Comparison of ENCODE assay signal across 8 cellular contexts in the genomic region with DNA sequence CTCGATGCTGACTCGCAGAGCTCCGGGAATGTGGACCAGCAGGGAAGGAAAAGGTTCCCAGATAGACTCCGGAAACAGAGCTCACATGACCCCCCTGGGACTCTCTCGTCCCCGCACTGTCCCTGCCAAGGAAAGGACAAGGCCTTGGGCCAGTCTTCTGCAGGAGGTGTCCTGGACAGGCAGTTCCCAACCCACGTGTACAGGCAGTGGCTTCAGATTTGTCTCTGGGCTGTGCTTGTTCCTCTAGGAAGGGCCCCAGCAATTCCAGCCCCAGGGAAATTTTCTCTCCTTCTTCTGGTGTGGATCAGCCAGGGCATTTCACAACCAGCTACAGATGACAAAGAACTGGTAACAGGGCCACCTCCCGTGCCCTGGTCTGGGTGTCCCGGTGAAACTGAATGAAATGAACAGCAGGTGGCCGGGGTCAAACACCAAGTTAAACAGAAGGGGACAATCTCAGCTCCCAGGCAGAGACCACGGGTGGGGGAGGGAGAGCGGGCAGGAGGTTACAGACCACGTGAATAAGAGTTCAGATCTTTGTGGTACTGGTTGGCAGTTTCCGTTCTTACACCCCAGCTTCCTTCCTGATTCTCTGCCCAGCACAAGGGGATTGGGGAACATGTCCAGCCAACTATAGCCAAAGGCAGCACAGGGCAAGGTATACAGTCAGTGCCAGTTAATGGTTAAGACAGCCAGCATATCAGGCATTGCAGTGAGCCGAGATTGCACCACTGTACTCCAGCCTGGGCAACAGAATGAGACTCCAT. TPM values are rescaled to one million over a fixed set of nuclear protein-coding genes. Genes with fewer than 3 reads are reported as not detected.
A peak's percentile ranks its signal among the peaks of the same experiment; 100 is the strongest.
DNase-seq lines count a peak whose midpoint lies in the region; ATAC-seq and TF ChIP-seq lines count a peak whose summit lies in the region.

No MANE protein-coding gene starts in this region.

- ATAC-seq in left ventricle myocardium superior, result peak; percentile 70
- no peak for ATAC-seq in GM21423 (IDR thresholded peaks at IDR 0.05; ENCODE audit: unreplicated experiment)
- ATAC-seq in GM21515 (IDR thresholded peaks at IDR 0.05; ENCODE audit: unreplicated experiment), result no peak

- H3K27ac Mint-ChIP-seq in IgD-negative memory B cell, result peak overlapping the region; percentile 81 to 93 (median 92)
- no peak overlapping the region for H3K27ac Mint-ChIP-seq in HFFc6

- H3K9me3 Mint-ChIP-seq in IgD-negative memory B cell, result no peaks in the 10 kb centered on the region
- no peaks in the 10 kb centered on the region for H3K9me3 Mint-ChIP-seq in HFFc6

- intact Hi-C loops in left ventricle myocardium superior (cut with micrococcal nuclease), result no loop called here

- DNase-seq in activated CD4-positive, alpha-beta T cell treated with anti-CD3 and anti-CD28 coated beads, Interleukin-2, amount 50 U/mL, for 48 hours, result peak; percentile 71 to 79
- DNase-seq in left ventricle myocardium superior (peak; percentile 68), HFFc6 (no peak), NCI-H524 treated with DMSO at 0.1 percent for 48 hours (lab: John Stamatoyannopoulos, UW) (no peak)
- peak; percentile 11 for DNase-seq in stimulated activated naive CD4-positive, alpha-beta T cell treated with Interleukin-2 at 50 U/mL for 16 hours (lab: John Stamatoyannopoulos, UW)

- H3K36me3 Mint-ChIP-seq in IgD-negative memory B cell (peaks cover 2% of the 10 kb centered on the region), HFFc6 (ENCODE audit: low read depth) (no peaks in the 10 kb centered on the region)

- no peak; the same call in 1 of the 2 replicates for TF ChIP-seq CTCF in HFFc6 (IDR thresholded peaks at IDR 0.05)

- peak overlapping the region in 3 of 4 donors; percentile 30 to 86 (median 74) for H3K4me3 Mint-ChIP-seq in IgD-negative memory B cell
- H3K4me3 Mint-ChIP-seq in HFFc6, result no peak overlapping the region

- H3K27me3 Mint-ChIP-seq in IgD-negative memory B cell (no peaks in the 10 kb centered on the region), HFFc6 (ENCODE audit: insufficient read depth) (no peaks in the 10 kb centered on the region; the same call in 1 of the 2 replicates)

- H3K4me1 Mint-ChIP-seq in IgD-negative memory B cell (peaks cover 46 to 76% (median 72%) of the 10 kb centered on the region in 3 donors), HFFc6 (ENCODE audit: low read depth) (peaks cover 14% of the 10 kb centered on the region)

RNA-seq across cellular contexts. Expression of gene CAB39, which starts 52.2 kb away (rescaled TPM):
- 46.8 TPM for polyA plus RNA-seq in IgD-negative memory B cell
- total RNA-seq in left ventricle myocardium superior, result 86.2 TPM
- total RNA-seq in HFFc6 (2021; fragmentation: NEBNext Ultra II Directional; extraction: Animal tissue kit (Norgen Biotek cat#: 25700)), result 10 to 100 TPM; 50.5 to 60.5 (median 55.4) TPM

Comparison
In these comparisons a context has a peak if more than half of its experiments do, and no peak if none do; other contexts are left out.
1. DNase-seq: peak in activated CD4-positive, alpha-beta T cell treated with anti-CD3 and anti-CD28 coated beads, Interleukin-2, amount 50 U/mL, for 48 hours (2 of 2), left ventricle myocardium superior (single experiment) and stimulated activated naive CD4-positive, alpha-beta T cell treated with Interleukin-2 at 50 U/mL for 16 hours (single experiment); none in HFFc6 (single experiment) and NCI-H524 treated with DMSO at 0.1 percent for 48 hours (single experiment).